Comparison of ENCODE assay signal across 9 cellular contexts in the genomic region with DNA sequence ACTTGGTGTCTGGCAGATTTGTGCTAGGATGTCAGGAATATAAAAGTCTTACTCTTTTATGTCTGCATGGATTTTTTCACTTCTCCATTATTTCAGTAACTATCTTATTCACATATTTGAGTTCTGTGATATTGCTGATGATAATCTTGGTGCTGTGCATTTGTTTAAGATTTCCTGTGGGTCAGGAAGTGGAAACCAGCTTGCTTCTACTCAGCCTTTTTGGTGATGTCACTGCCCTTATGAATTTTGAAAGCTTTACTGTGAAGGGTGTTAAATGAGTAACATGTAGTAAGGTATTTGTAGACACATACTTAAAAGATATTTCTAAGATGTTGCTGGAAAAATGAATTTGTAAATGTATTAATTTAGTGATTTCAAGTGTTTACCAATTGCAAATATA.
DNase-seq lines count a peak whose midpoint lies in the region; ATAC-seq and TF ChIP-seq lines count a peak whose summit lies in the region.
"Had no signal": no experiment of that assay in that cellular context is flagged by ENCODE, and none has a peak within 500 bp of the region (broad histone marks: within the 10 kb centered on the region; RNA-seq: fewer than 3 reads in every experiment).

No MANE protein-coding gene starts in this region.

- no peak overlapping the region for H3K27ac Mint-ChIP-seq in activated naive CD8-positive, alpha-beta T cell treated with anti-CD3 and anti-CD28 coated beads, Interleukin-2, amount 50 U/mL, for 24 hours

- H3K27me3 ChIP-seq in vagina = no peaks in the 10 kb centered on the region

- no peaks in the 10 kb centered on the region for H3K9me3 Mint-ChIP-seq in activated naive CD8-positive, alpha-beta T cell treated with anti-CD3 and anti-CD28 coated beads, Interleukin-2, amount 50 U/mL, for 24 hours

- H3K27ac ChIP-seq in substantia nigra (ENCODE audit: low read depth, low read length, poor library complexity, severe bottlenecking) (no peak overlapping the region), vagina (no peak overlapping the region)
- H3K27ac ChIP-seq: parathyroid adenoma had no signal

- H3K27me3 Mint-ChIP-seq in activated naive CD8-positive, alpha-beta T cell treated with anti-CD3 and anti-CD28 coated beads, Interleukin-2, amount 50 U/mL, for 24 hours = peaks cover 2% of the 10 kb centered on the region

- ATAC-seq in GM19452 (IDR thresholded peaks at IDR 0.05; ENCODE audit: unreplicated experiment) (peak; percentile 84), HG03135 (IDR thresholded peaks at IDR 0.05; ENCODE audit: unreplicated experiment) (peak; percentile 69), Right ventricle myocardium superior (ENCODE audit: poor library complexity) (no peak)
- ATAC-seq in activated naive CD8-positive, alpha-beta T cell treated with anti-CD3 and anti-CD28 coated beads, Interleukin-2, amount 50 U/mL, for 24 hours = peak; percentile 77

- H3K4me1 Mint-ChIP-seq in activated naive CD8-positive, alpha-beta T cell treated with anti-CD3 and anti-CD28 coated beads, Interleukin-2, amount 50 U/mL, for 24 hours = peaks cover 5% of the 10 kb centered on the region

- no peaks in the 10 kb centered on the region for H3K36me3 Mint-ChIP-seq in activated naive CD8-positive, alpha-beta T cell treated with anti-CD3 and anti-CD28 coated beads, Interleukin-2, amount 50 U/mL, for 24 hours (ENCODE audit: low read depth)

- no peaks in the 10 kb centered on the region for H3K4me1 ChIP-seq in vagina
- H3K4me1 ChIP-seq: parathyroid adenoma had no signal

- H3K4me3 ChIP-seq in GM12864 (ENCODE audit: low read depth, low read length) (no peak overlapping the region), vagina (no peak overlapping the region)

- intact Hi-C loops in Right ventricle myocardium superior (cut with DNase I) (loop anchor here (10.0 kb wide), 2 partner anchors 333 to 433 kb away; no protein-coding TSS in a partner anchor), vagina (cut with DNase I) (no loop called here)

- DNase-seq in GM12864 (ENCODE audit: low read depth) (peak; percentile 33), substantia nigra (lab: John Stamatoyannopoulos, UW) (no peak), NCI-H187 (lab: John Stamatoyannopoulos, UW) (no peak), Right ventricle myocardium superior (no peak), vagina (ENCODE audit: extremely low spot score in 2 of 2) (no peak)
- no peak for DNase-seq in activated naive CD8-positive, alpha-beta T cell treated with anti-CD3 and anti-CD28 coated beads, Interleukin-2, amount 50 U/mL, for 24 hours

- no peak for TF ChIP-seq POLR2A in vagina (IDR thresholded peaks at IDR 0.05)

- H3K9me3 ChIP-seq in vagina = no peaks in the 10 kb centered on the region

- TF ChIP-seq CTCF in GM12864 (IDR thresholded peaks at IDR 0.05; ENCODE audit: low read depth, low read length, missing control alignments) (no peak), vagina (IDR thresholded peaks at IDR 0.05) (no peak)

- no peaks in the 10 kb centered on the region for H3K36me3 ChIP-seq in vagina

- no peak overlapping the region for H3K4me3 Mint-ChIP-seq in activated naive CD8-positive, alpha-beta T cell treated with anti-CD3 and anti-CD28 coated beads, Interleukin-2, amount 50 U/mL, for 24 hours
